Comparison of ENCODE assay signal across 28 cellular contexts in genomic region chr11:70761906-70762196, GRCh38.
A peak's percentile ranks its signal among the peaks of the same experiment; 100 is the strongest.
DNase-seq lines count a peak whose midpoint lies in the region; ATAC-seq, FAIRE-seq and TF ChIP-seq lines count a peak whose summit lies in the region.
"Had no signal": no experiment of that assay in that cellular context is flagged by ENCODE, and none has a peak within 500 bp of the region (broad histone marks: within the 10 kb centered on the region; RNA-seq: fewer than 3 reads in every experiment).

No MANE protein-coding gene starts in this region.

- TF ChIP-seq RAD21 in H1 (IDR thresholded peaks at IDR 0.05 in 1 of 2, conservative IDR thresholded peaks at IDR 0.05 in 1 of 2; ENCODE audit: low read depth in 2 of 2, low read length in 2 of 2): no peak

- no peak for TF ChIP-seq POLR2A in H1 (IDR thresholded peaks at IDR 0.05; ENCODE audit: control extremely low read depth in 1 of 2, low read depth in 2 of 2, low read length in 2 of 2)

- no peaks in the 10 kb centered on the region for H3K79me1 ChIP-seq in H1 (ENCODE audit: low read depth, low read length)

- no peak overlapping the region for H3K23ac ChIP-seq in H1 (ENCODE audit: insufficient read length)

- no peak for TF ChIP-seq EP300 in H1 (IDR thresholded peaks at IDR 0.05; ENCODE audit: borderline replicate concordance in 1 of 2, low read depth in 2 of 2, low read length in 2 of 2)

- peaks cover 10% of the 10 kb centered on the region; the same call in 1 of the 2 replicates for H3K23me2 ChIP-seq in H1 (ENCODE audit: low read depth, low read length)

- H3K36me3 Mint-ChIP-seq in brain: no peaks in the 10 kb centered on the region
- H3K36me3 Mint-ChIP-seq: CD14-positive monocyte; CD4-positive, alpha-beta memory T cell; CD4-positive, CD25-positive, alpha-beta regulatory T cell; CD8-positive, alpha-beta memory T cell had no signal

- peaks cover 4% of the 10 kb centered on the region in 2 experiments for H4K20me1 ChIP-seq in H1 (replicated peaks in 1 of 2; ENCODE audit: control insufficient read depth in 1 of 2, insufficient read depth in 2 of 2, low read length in 2 of 2)

- H2BK20ac ChIP-seq in H1 (ENCODE audit: low read length): no peak overlapping the region

- no peak overlapping the region for H2AK5ac ChIP-seq in H1 (ENCODE audit: low read depth, low read length)

- POLR2A ChIA-PET in H1 (lab: Charles Lee; ENCODE audit: partially characterized antibody): interaction anchor here (0.7 kb wide), 1 partner anchor 9 kb away, joined by 4 read pairs; no protein-coding TSS in a partner anchor

- no peak overlapping the region for H2BK12ac ChIP-seq in H1 (ENCODE audit: low read depth, low read length)

- no peak overlapping the region for H3K56ac ChIP-seq in H1 (replicated peaks; ENCODE audit: insufficient read length, low read depth, low read length)

- DNase-seq in H1 (ENCODE audit: low read depth in 1 of 2, low spot score in 2 of 2): no peak
- DNase-seq in posterior vena cava (ENCODE audit: low spot score): peak; percentile 17
- DNase-seq in GM19238 (ENCODE audit: insufficient read length, low spot score): no peak
- DNase-seq: 8988T; ACHN; BE2C; C1 segment of cervical spinal cord; CD4-positive, alpha-beta memory T cell; CD4-positive, CD25-positive, alpha-beta regulatory T cell; CD8-positive, alpha-beta memory T cell; COR-L47; DMS 273 treated with DMSO at 0.1 percent for 48 hours; DMS153; DMS53; DMS79; DND-41; EL; GDM1 had no signal

- peaks cover 10% of the 10 kb centered on the region for H3K27me3 Mint-ChIP-seq in brain
- H3K27me3 Mint-ChIP-seq: CD4-positive, CD25-positive, alpha-beta regulatory T cell had no signal

- H4K8ac ChIP-seq in H1 (ENCODE audit: extremely low read depth, insufficient read depth, low read length): no peak overlapping the region

- peaks cover 0 to 5% of the 10 kb centered on the region in 2 experiments; a peak in 2 of 4 replicates for H3K9me3 ChIP-seq in H1 (ENCODE audit: insufficient read depth in 2 of 2, low read depth in 1 of 2, low read length in 1 of 2)
- H3K9me3 ChIP-seq: BE2C had no signal

- H3K4me1 Mint-ChIP-seq in brain: peaks cover 8% of the 10 kb centered on the region
- H3K4me1 Mint-ChIP-seq: CD14-positive monocyte; CD4-positive, alpha-beta memory T cell; CD4-positive, CD25-positive, alpha-beta regulatory T cell; CD8-positive, alpha-beta memory T cell had no signal

- H3K27ac Mint-ChIP-seq in brain: peak overlapping the region in 3 of 5 experiments; percentile 29 to 91 (median 74)
- H3K27ac Mint-ChIP-seq: CD4-positive, alpha-beta memory T cell; CD4-positive, CD25-positive, alpha-beta regulatory T cell; CD8-positive, alpha-beta memory T cell had no signal

- no peak overlapping the region for H3K4me3 ChIP-seq in H1 (ENCODE audit: extremely low read depth in 1 of 4, insufficient read depth in 2 of 4, low read depth in 3 of 4, low read length in 4 of 4)
- H3K4me3 ChIP-seq: BLaER1, GM12878 had no signal

- no peak overlapping the region for H3K4ac ChIP-seq in H1 (replicated peaks; ENCODE audit: insufficient read length, low read depth, low read length)

- no peak overlapping the region for H4K5ac ChIP-seq in H1 (ENCODE audit: insufficient read length, low read depth, low read length)

- no peak for FAIRE-seq in H1 (lab: Jason Lieb, UNC)
- FAIRE-seq: A204.1, GM12878, GM12892, GM18507, GM19239 had no signal

- H3K79me2 ChIP-seq in H1 (ENCODE audit: control insufficient read depth in 1 of 2, insufficient read depth in 2 of 2, low read length in 2 of 2): no peaks in the 10 kb centered on the region

- H3K36me3 ChIP-seq in H1 (ENCODE audit: control insufficient read depth in 2 of 4, insufficient read depth in 4 of 4, low read length in 3 of 4): no peaks in the 10 kb centered on the region
- H3K36me3 ChIP-seq: BE2C, BLaER1 had no signal

- H3K4me2 ChIP-seq in H1 (ENCODE audit: insufficient read depth in 1 of 2, low read depth in 2 of 2, low read length in 2 of 2): no peak overlapping the region
- H3K4me2 ChIP-seq: BLaER1 had no signal

- ATAC-seq in GM19395 (IDR thresholded peaks at IDR 0.05; ENCODE audit: unreplicated experiment): no peak
- ATAC-seq in GM19397 (IDR thresholded peaks at IDR 0.05; ENCODE audit: unreplicated experiment): no peak
- ATAC-seq: GM12878 had no signal

- peaks cover 0 to 3% (median 1%) of the 10 kb centered on the region in 4 experiments; a peak in 2 of 7 replicates for H3K4me1 ChIP-seq in H1 (replicated peaks in 1 of 4; ENCODE audit: control insufficient read depth in 3 of 4, insufficient read depth in 4 of 4, low read length in 3 of 4)
- H3K4me1 ChIP-seq: BE2C had no signal

- H2BK5ac ChIP-seq in H1 (ENCODE audit: low read depth, low read length): no peak overlapping the region

- TF ChIP-seq CTCF in brain (conservative IDR thresholded peaks at IDR 0.05): no peak
- no peak for TF ChIP-seq CTCF in H1 (IDR thresholded peaks at IDR 0.05; ENCODE audit: control extremely low read depth in 1 of 3, insufficient read depth in 1 of 3, low read depth in 1 of 3, low read length in 3 of 3)

- H3K27me3 ChIP-seq in H1 (replicated peaks in 1 of 4; ENCODE audit: control insufficient read depth in 3 of 4, extremely low read depth in 1 of 4, insufficient read depth in 3 of 4, low read length in 3 of 4): no peaks in the 10 kb centered on the region

- intact Hi-C loops in posterior vena cava (cut with DNase I): loop anchor here in 1 of 2 donors (1.0 kb wide), 1 partner anchor 284 kb away; no protein-coding TSS in a partner anchor

- 80% methylated on average over 6 of the region's 6 CpGs; no CpG with 5 or more reads in 1 of the 2 experiments for WGBS in H1 (ENCODE audit: extremely low coverage in 1 of 2, insufficient coverage in 1 of 2, insufficient read length in 1 of 2, insufficient replicate concordance in 2 of 2, low coverage in 1 of 2, low lambda C conversion rate in 2 of 2, missing lambda C conversion rate in 1 of 2), 2 experiments

- H4K91ac ChIP-seq in H1 (replicated peaks; ENCODE audit: insufficient read length, low read length): no peak overlapping the region

- no peak overlapping the region for H3K27ac ChIP-seq in H1 (ENCODE audit: low read depth, low read length)
- H3K27ac ChIP-seq: BLaER1 had no signal

- no peak overlapping the region for H2AFZ ChIP-seq in H1 (ENCODE audit: low read length)

- no peak overlapping the region for H3K9ac ChIP-seq in H1 (replicated peaks in 1 of 4; ENCODE audit: extremely low read depth in 1 of 4, low read depth in 3 of 4, low read length in 3 of 4)
- H3K9ac ChIP-seq: BLaER1 had no signal

- H2BK15ac ChIP-seq in H1 (ENCODE audit: low read length): no peak overlapping the region

- no peak overlapping the region for H2BK120ac ChIP-seq in H1 (replicated peaks; ENCODE audit: low read depth, low read length)

- H3K14ac ChIP-seq in H1 (ENCODE audit: insufficient read length): no peak overlapping the region

- CTCF ChIA-PET in H1 (lab: Charles Lee; ENCODE audit: partially characterized antibody): interaction anchor here (0.7 to 2.2 kb wide), 8 partner anchors 9 to 294 kb away, joined by 3 to 8 read pairs (median 3); no protein-coding TSS in a partner anchor

- peaks cover 0 to 11% (median 8%) of the 10 kb centered on the region in 5 experiments for H3K9me3 Mint-ChIP-seq in brain

- H3K4me3 Mint-ChIP-seq in brain: no peak overlapping the region
- H3K4me3 Mint-ChIP-seq: CD14-positive monocyte; CD4-positive, alpha-beta memory T cell; CD4-positive, CD25-positive, alpha-beta regulatory T cell; CD8-positive, alpha-beta memory T cell had no signal

- no peak overlapping the region for H3K18ac ChIP-seq in H1 (ENCODE audit: extremely low read depth, low read length)

TF ChIP-seq in H1, 55 proteins besides CTCF, POLR2A, EP300 and RAD21:
- TF ChIP-seq EGR1 (IDR thresholded peaks at IDR 0.05; ENCODE audit: borderline replicate concordance, low read depth, low read length): 0 out of 2 replicates have a peak, but pooled peaks have one; percentile 28
- no peak for TF ChIP-seq CEBPB (IDR thresholded peaks at IDR 0.05; ENCODE audit: low read depth, low read length)
TF ChIP-seq in H1: peak in this region for 1.
